ENCODE assay signal across 1 cellular context in genomic region chr6:21457647-21458046, GRCh38.
TF ChIP-seq lines count a peak whose summit lies in the region.

No MANE protein-coding gene starts in this region.

TF ChIP-seq in GM23338, 12 proteins besides CTCF, POLR2A, EP300 and RAD21 (continued from another document):
- TF ChIP-seq ETS1 (IDR thresholded peaks at IDR 0.05) (no peak), ZNF331 (CRISPR knock-in tag; IDR thresholded peaks at IDR 0.05; ENCODE audit: low read depth) (no peak), REST (IDR thresholded peaks at IDR 0.05; ENCODE audit: unreplicated experiment) (no peak)
